In genomic region chr1:58815680-58816071, GRCh38 we compare ENCODE assay signal across 8 cellular contexts. TPM values are rescaled to one million over a fixed set of nuclear protein-coding genes. Genes with fewer than 3 reads are reported as not detected.
DNase-seq lines count a peak whose midpoint lies in the region; ATAC-seq and TF ChIP-seq lines count a peak whose summit lies in the region.

No MANE protein-coding gene starts in this region.

- peak overlapping the region; percentile 89 for H3K27ac ChIP-seq in skeletal muscle tissue (ENCODE audit: low read depth, low read length)

- H3K36me3 Mint-ChIP-seq in activated naive CD8-positive, alpha-beta T cell treated with anti-CD3 and anti-CD28 coated beads, Interleukin-2, amount 50 U/mL, for 24 hours (ENCODE audit: low read depth): no peaks in the 10 kb centered on the region

- H3K27ac Mint-ChIP-seq in activated naive CD8-positive, alpha-beta T cell treated with anti-CD3 and anti-CD28 coated beads, Interleukin-2, amount 50 U/mL, for 24 hours: peak overlapping the region; percentile 64

- H3K9me3 ChIP-seq in skeletal muscle tissue (ENCODE audit: control insufficient read depth in 3 of 3, low read length in 3 of 3): no peaks in the 10 kb centered on the region

- H3K27me3 Mint-ChIP-seq in activated naive CD8-positive, alpha-beta T cell treated with anti-CD3 and anti-CD28 coated beads, Interleukin-2, amount 50 U/mL, for 24 hours: no peaks in the 10 kb centered on the region

- no peaks in the 10 kb centered on the region for H3K9me3 Mint-ChIP-seq in activated naive CD8-positive, alpha-beta T cell treated with anti-CD3 and anti-CD28 coated beads, Interleukin-2, amount 50 U/mL, for 24 hours

- peak; percentile 3 for ATAC-seq in GM19372 (IDR thresholded peaks at IDR 0.05; ENCODE audit: low read depth, unreplicated experiment)
- ATAC-seq in activated naive CD8-positive, alpha-beta T cell treated with anti-CD3 and anti-CD28 coated beads, Interleukin-2, amount 50 U/mL, for 24 hours: no peak

- no peaks in the 10 kb centered on the region for H3K36me3 ChIP-seq in skeletal muscle tissue (ENCODE audit: control insufficient read depth in 3 of 3, insufficient read depth in 3 of 3, low read length in 3 of 3)

- DNase-seq in AG09309 (ENCODE audit: low read depth) (no peak), HT-29 (ENCODE audit: low spot score) (peak; percentile 80)
- no peak for DNase-seq in activated naive CD8-positive, alpha-beta T cell treated with anti-CD3 and anti-CD28 coated beads, Interleukin-2, amount 50 U/mL, for 24 hours
- no peak for DNase-seq in stimulated activated CD4-positive, alpha-beta T cell treated with anti-CD3 and anti-CD28 coated beads, Interleukin-1b, Interleukin-23, amount 100 ng/mL, for 48 hours
- DNase-seq in stimulated activated CD4-positive, alpha-beta T cell treated with anti-CD3 and anti-CD28 coated beads, Interleukin-12 subunit alpha, Interleukin-12 subunit beta, amount 100 ng/mL, for 4 hours: no peak

- no peak for TF ChIP-seq CTCF in AG09309 (IDR thresholded peaks at IDR 0.05; ENCODE audit: control insufficient read depth, insufficient read depth, low read depth, low read length, missing control alignments)

- peak overlapping the region; percentile 82 to 93 (median 85) for H3K9ac ChIP-seq in skeletal muscle tissue (ENCODE audit: low read depth in 1 of 3, low read length in 3 of 3)

- H3K4me1 ChIP-seq in skeletal muscle tissue (ENCODE audit: control insufficient read depth in 3 of 3, insufficient read depth in 3 of 3, low read length in 3 of 3): peaks cover 18 to 26% (median 21%) of the 10 kb centered on the region in 3 donors

- H3K27me3 ChIP-seq in skeletal muscle tissue (ENCODE audit: control insufficient read depth in 3 of 3, insufficient read depth in 3 of 3, low read length in 3 of 3): no peaks in the 10 kb centered on the region

- H3K4me3 ChIP-seq in AG09309 (ENCODE audit: control insufficient read depth, low read depth, low read length): peak overlapping the region; percentile 66
- H3K4me3 ChIP-seq in iPS-11a (ENCODE audit: low read depth, low read length): peak overlapping the region; percentile 50
- peak overlapping the region; percentile 68 to 88 (median 88) for H3K4me3 ChIP-seq in skeletal muscle tissue (ENCODE audit: low read length in 3 of 3)

- H3K4me3 Mint-ChIP-seq in activated naive CD8-positive, alpha-beta T cell treated with anti-CD3 and anti-CD28 coated beads, Interleukin-2, amount 50 U/mL, for 24 hours: peak overlapping the region; percentile 78

- peaks cover 48% of the 10 kb centered on the region for H3K4me1 Mint-ChIP-seq in activated naive CD8-positive, alpha-beta T cell treated with anti-CD3 and anti-CD28 coated beads, Interleukin-2, amount 50 U/mL, for 24 hours

RNA-seq across cellular contexts. Expression of gene JUN, which starts 31.8 kb away (rescaled TPM):
- 531 and 547 TPM in 2 replicates for total RNA-seq in HT-29 (2014; rRNA removed; shearing (Covaris generic))
- 103 TPM for total RNA-seq in skeletal muscle tissue
